In genomic region chr10:26438534-26439269, GRCh38 we compare ENCODE assay signal across 8 cellular contexts. TPM values are rescaled to one million over a fixed set of nuclear protein-coding genes. Genes with fewer than 3 reads are reported as not detected.
DNase-seq lines count a peak whose midpoint lies in the region; ATAC-seq, FAIRE-seq and TF ChIP-seq lines count a peak whose summit lies in the region.

No MANE protein-coding gene starts in this region.

- peak overlapping the region; percentile 80 for H3K4me2 ChIP-seq in Loucy (ENCODE audit: low read depth, low read length, poor library complexity, severe bottlenecking)

- DNase-seq in CD1c-positive myeloid dendritic cell (ENCODE audit: extremely low spot score): peak; percentile 89
- DNase-seq in activated T-cell treated with anti-CD3 and anti-CD28 coated beads, Interleukin-2, amount 50 U/mL, for 24 hours: peak; percentile 85
- peak; percentile 80 for DNase-seq in Right ventricle myocardium inferior (ENCODE audit: missing footprints)
- no peak for DNase-seq in urothelium cell line (ENCODE audit: low spot score)
- DNase-seq in A172 (ENCODE audit: low spot score): no peak

- H3K9me2 ChIP-seq in Loucy (replicated peaks; ENCODE audit: low read depth, low read length): no peaks in the 10 kb centered on the region

- H3K27ac ChIP-seq in skeletal muscle tissue (ENCODE audit: low read depth, low read length): peak overlapping the region; percentile 66

- peaks cover 58% of the 10 kb centered on the region for H3K4me1 Mint-ChIP-seq in activated T-cell treated with anti-CD3 and anti-CD28 coated beads, Interleukin-2, amount 50 U/mL, for 24 hours (ENCODE audit: low read depth)

- H3K79me2 ChIP-seq in Loucy (ENCODE audit: insufficient read depth, low read length): peaks cover 15% of the 10 kb centered on the region

- H3K27me3 ChIP-seq in Loucy (ENCODE audit: insufficient read depth, low read length, poor library complexity, severe bottlenecking) (peaks cover 16% of the 10 kb centered on the region), skeletal muscle tissue (ENCODE audit: control insufficient read depth in 3 of 3, insufficient read depth in 3 of 3, low read length in 3 of 3) (peaks cover 0 to 8% (median 3%) of the 10 kb centered on the region in 3 donors)

- H3K9me3 Mint-ChIP-seq in activated T-cell treated with anti-CD3 and anti-CD28 coated beads, Interleukin-2, amount 50 U/mL, for 24 hours: no peaks in the 10 kb centered on the region

- H4K20me1 ChIP-seq in Loucy (ENCODE audit: insufficient read depth, low read length, poor library complexity, severe bottlenecking): no peaks in the 10 kb centered on the region

- peak overlapping the region; percentile 90 for H3K27ac Mint-ChIP-seq in activated T-cell treated with anti-CD3 and anti-CD28 coated beads, Interleukin-2, amount 50 U/mL, for 24 hours

- H3K4me3 ChIP-seq in Loucy (ENCODE audit: low read length, poor library complexity, severe bottlenecking): peak overlapping the region; percentile 74
- H3K4me3 ChIP-seq in skeletal muscle tissue (ENCODE audit: low read length in 3 of 3): peak overlapping the region; percentile 40 to 56 (median 41)

- H3K4me1 ChIP-seq in Loucy (ENCODE audit: insufficient read depth, low read length, poor library complexity, severe bottlenecking) (peaks cover 6% of the 10 kb centered on the region), skeletal muscle tissue (ENCODE audit: control insufficient read depth in 3 of 3, insufficient read depth in 3 of 3, low read length in 3 of 3) (no peaks in the 10 kb centered on the region)

- TF ChIP-seq CTCF in Loucy (conservative IDR thresholded peaks at IDR 0.05; ENCODE audit: low read length): no peak

- H3F3A ChIP-seq in Loucy (ENCODE audit: low read depth): no peaks in the 10 kb centered on the region

- no peaks in the 10 kb centered on the region for H3K9me3 ChIP-seq in Loucy (ENCODE audit: insufficient read depth, low read depth, low read length)
- H3K9me3 ChIP-seq in skeletal muscle tissue (ENCODE audit: control insufficient read depth in 3 of 3, low read length in 3 of 3): no peaks in the 10 kb centered on the region

- peak overlapping the region; percentile 87 for H3K4me3 Mint-ChIP-seq in activated T-cell treated with anti-CD3 and anti-CD28 coated beads, Interleukin-2, amount 50 U/mL, for 24 hours

- H2AFZ ChIP-seq in Loucy (ENCODE audit: low read length): peak overlapping the region; percentile 84; the same call in 1 of the 2 replicates

- ATAC-seq in GM21447 (IDR thresholded peaks at IDR 0.05; ENCODE audit: unreplicated experiment) (peak; percentile 45), Right ventricle myocardium inferior (peak; percentile 76)

- no peak for FAIRE-seq in urothelium cell line (lab: Jason Lieb, UNC)

- intact Hi-C loops in Right ventricle myocardium inferior (cut with DNase I): no loop called here

- H3K9ac ChIP-seq in Loucy (ENCODE audit: low read depth, low read length, poor library complexity, severe bottlenecking): peak overlapping the region; percentile 67
- peak overlapping the region in 2 of 3 donors; percentile 16 to 20 for H3K9ac ChIP-seq in skeletal muscle tissue (ENCODE audit: low read depth in 1 of 3, low read length in 3 of 3)

- no peaks in the 10 kb centered on the region for H3K27me3 Mint-ChIP-seq in activated T-cell treated with anti-CD3 and anti-CD28 coated beads, Interleukin-2, amount 50 U/mL, for 24 hours

- H3K36me3 ChIP-seq in Loucy (ENCODE audit: insufficient read depth, low read length): no peaks in the 10 kb centered on the region
- H3K36me3 ChIP-seq in skeletal muscle tissue (ENCODE audit: control insufficient read depth in 3 of 3, insufficient read depth in 3 of 3, low read length in 3 of 3): no peaks in the 10 kb centered on the region

- H3K36me3 Mint-ChIP-seq in activated T-cell treated with anti-CD3 and anti-CD28 coated beads, Interleukin-2, amount 50 U/mL, for 24 hours (ENCODE audit: low read depth): peaks cover 28% of the 10 kb centered on the region

RNA-seq across cellular contexts. Expression of gene APBB1IP, which starts 0.6 kb away (rescaled TPM):
- 4.8 TPM for total RNA-seq in Right ventricle myocardium inferior
- 4.2 TPM for total RNA-seq in skeletal muscle tissue
- not detected in 2 replicates for total RNA-seq in A172 (2014; rRNA removed; shearing (Covaris generic))

Comparison
In these comparisons a context has a peak if more than half of its experiments do, and no peak if none do; other contexts are left out.
1. DNase-seq: peak in CD1c-positive myeloid dendritic cell (single experiment), activated T-cell treated with anti-CD3 and anti-CD28 coated beads, Interleukin-2, amount 50 U/mL, for 24 hours (single experiment) and Right ventricle myocardium inferior (single experiment); none in urothelium cell line (single experiment) and A172 (single experiment).